Comparison of ENCODE assay signal across 1 cellular context in genomic region chr13:112785419-112785856, GRCh38.
TF ChIP-seq lines count a peak whose summit lies in the region.

No MANE protein-coding gene starts in this region.

TF ChIP-seq in WTC11, 78 proteins besides CTCF, POLR2A, EP300 and RAD21 (continued from another document):
- TF ChIP-seq ZSCAN18 (CRISPR knock-in tag; IDR thresholded peaks at IDR 0.05) (no peak), MXD4 (CRISPR knock-in tag; IDR thresholded peaks at IDR 0.05; ENCODE audit: borderline replicate concordance) (no peak), NR1H2 (CRISPR knock-in tag; IDR thresholded peaks at IDR 0.05) (no peak), TP53 (CRISPR knock-in tag; IDR thresholded peaks at IDR 0.05) (no peak), ZNF263 (CRISPR knock-in tag; IDR thresholded peaks at IDR 0.05; ENCODE audit: low read depth) (no peak)
